11 cellular contexts compared by ENCODE assay signal in genomic region chr14:24866067-24866466, GRCh38.
"Had no signal": no experiment of that assay in that cellular context is flagged by ENCODE, and none has a peak within 500 bp of the region (broad histone marks: within the 10 kb centered on the region; RNA-seq: fewer than 3 reads in every experiment).

No MANE protein-coding gene starts in this region.

- ATAC-seq: GM23338, HCT116 had no signal

- FAIRE-seq: H1, H54 had no signal

- H3K4me2 ChIP-seq: GM23338 had no signal

- DNase-seq: GM23248, GOT3, H7, H9, HCEC 1CT, HFFc6 had no signal

- H2AFZ ChIP-seq: GM23248, GM23338 had no signal

- H3K4me1 ChIP-seq: HAP-1 had no signal

- H3K9ac ChIP-seq: GM23248 had no signal

- H3K27ac ChIP-seq: GM23248 had no signal

- H3K4me3 ChIP-seq: GM23248, GM23338, HAP-1 had no signal

- H3K36me3 ChIP-seq: HAP-1 had no signal
